27 cellular contexts compared by ENCODE assay signal in genomic region chr2:48270209-48270608, GRCh38.
"Had no signal": no experiment of that assay in that cellular context is flagged by ENCODE, and none has a peak within 500 bp of the region (broad histone marks: within the 10 kb centered on the region; RNA-seq: fewer than 3 reads in every experiment).

No MANE protein-coding gene starts in this region.

- H3K27ac ChIP-seq: adrenal gland, cardiac muscle cell, heart left ventricle, left ventricle myocardium inferior, parathyroid adenoma, psoas muscle, spleen, thoracic aorta, upper lobe of right lung had no signal

- H3K4me1 ChIP-seq: adrenal gland, left ventricle myocardium inferior, parathyroid adenoma, psoas muscle, spleen, upper lobe of right lung had no signal

- H3K36me3 ChIP-seq: adrenal gland, cardiac muscle cell, heart left ventricle, left ventricle myocardium inferior, spleen, thoracic aorta, upper lobe of right lung had no signal

- H2AFZ ChIP-seq: parathyroid adenoma had no signal

- H3K27me3 ChIP-seq: adrenal gland, cardiac muscle cell, heart left ventricle, spleen, upper lobe of right lung had no signal

- H3K9me3 ChIP-seq: adrenal gland, heart left ventricle, left ventricle myocardium inferior, psoas muscle, spleen, thoracic aorta, upper lobe of right lung had no signal

- H3K9ac ChIP-seq: parathyroid adenoma had no signal

- H3K4me3 ChIP-seq: adrenal gland, cardiac muscle cell, heart left ventricle, left ventricle myocardium inferior, psoas muscle, spleen, thoracic aorta, upper lobe of right lung had no signal

- ATAC-seq: esophagus mucosa; heart left ventricle; naive thymus-derived CD8-positive, alpha-beta T cell; psoas muscle; T-helper 17 cell; upper lobe of right lung had no signal

- DNase-seq: activated CD4-positive, alpha-beta memory T cell treated with anti-CD3 and anti-CD28 coated beads for 36 hours; activated CD4-positive, alpha-beta T cell treated with anti-CD3 and anti-CD28 coated beads, Interleukin-2, amount 10 ng/mL, durations not matched to agents 24 days and 14 days; activated CD4-positive, CD25-positive, alpha-beta regulatory T cell treated with anti-CD3 and anti-CD28 coated beads, Interleukin-2, amount 50 U/mL, for 72 hours; activated CD8-positive, alpha-beta memory T cell treated with anti-CD3 and anti-CD28 coated beads, Interleukin-2, amount 50 U/mL, for 4 hours; activated effector memory CD4-positive, alpha-beta T cell treated with anti-CD3 and anti-CD28 coated beads, Interleukin-2, amount 50 U/mL, for 16 hours; activated naive CD4-positive, alpha-beta T cell treated with anti-CD3 and anti-CD28 coated beads for 36 hours; activated naive CD8-positive, alpha-beta T cell treated with anti-CD3 and anti-CD28 coated beads for 36 hours; activated T-cell treated with anti-CD3 and anti-CD28 coated beads, Interleukin-2, amount 50 U/mL, for 1 hour; adrenal gland; aorta; endodermal cell; foreskin fibroblast; heart left ventricle; kidney glomerular epithelial cell; left ventricle myocardium inferior; naive thymus-derived CD8-positive, alpha-beta T cell; occipital lobe; psoas muscle; spleen; stimulated activated CD4-positive, alpha-beta T cell treated with anti-CD3 and anti-CD28 coated beads, Interleukin-2, amount 100 ng/mL, for 48 hours; T-helper 17 cell; T1000; upper lobe of right lung had no signal

- H3K79me2 ChIP-seq: parathyroid adenoma had no signal
